1 cellular context compared by ENCODE assay signal in the genomic region with DNA sequence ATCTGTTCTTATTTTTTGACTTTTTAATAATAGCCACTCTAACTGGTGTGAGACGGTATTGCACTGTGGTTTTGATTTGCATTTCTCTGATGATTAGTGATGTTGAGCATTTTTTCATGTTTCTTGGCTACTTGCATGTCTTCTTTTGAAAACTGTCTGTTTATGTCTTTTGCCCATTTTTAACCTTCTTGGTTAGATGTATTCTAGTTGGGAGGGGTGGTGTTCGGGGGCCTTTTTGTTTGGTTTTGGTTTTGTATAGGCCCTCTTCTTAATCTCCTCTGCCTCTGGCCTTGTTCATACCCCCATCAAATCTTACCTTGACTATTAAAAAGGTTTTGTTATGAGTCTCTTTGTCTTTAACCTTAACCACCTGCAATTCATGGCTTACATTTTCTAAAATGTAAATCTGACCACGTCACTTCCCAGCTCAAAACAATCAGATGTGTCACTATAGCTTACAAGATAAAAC.
TF ChIP-seq lines count a peak whose summit lies in the region.

No MANE protein-coding gene starts in this region.

TF ChIP-seq in GM12878, 131 proteins besides CTCF, POLR2A, EP300 and RAD21 (continued from another document and continues in another):
- TF ChIP-seq PBX3 (IDR thresholded peaks at IDR 0.05; ENCODE audit: insufficient replicate concordance, low read depth, low read length) (no peak), DPF2 (IDR thresholded peaks at IDR 0.05) (peak; percentile 24; the same call in 1 of the 2 replicates), CHD1 (IDR thresholded peaks at IDR 0.05; ENCODE audit: low read depth, low read length) (no peak), NFYA (IDR thresholded peaks at IDR 0.05; ENCODE audit: borderline replicate concordance, low read depth, low read length) (no peak), RB1 (IDR thresholded peaks at IDR 0.05; ENCODE audit: borderline replicate concordance) (no peak), RUNX3 (IDR thresholded peaks at IDR 0.05; ENCODE audit: low read length) (peak; percentile 57), TCF7 (IDR thresholded peaks at IDR 0.05; ENCODE audit: borderline replicate concordance) (no peak), SMAD5 (IDR thresholded peaks at IDR 0.05; ENCODE audit: low read depth) (no peak), NBN (IDR thresholded peaks at IDR 0.05) (no peak), JUNB (IDR thresholded peaks at IDR 0.05) (peak; percentile 51), CBX3 (IDR thresholded peaks at IDR 0.05; ENCODE audit: borderline replicate concordance, low read depth) (no peak), IRF4 (IDR thresholded peaks at IDR 0.05; ENCODE audit: low read depth, low read length) (no peak), MYB (IDR thresholded peaks at IDR 0.05; ENCODE audit: borderline replicate concordance, low read depth, low read length) (no peak), CREB1 (IDR thresholded peaks at IDR 0.05; ENCODE audit: low read depth) (no peak), MYC (IDR thresholded peaks at IDR 0.05; ENCODE audit: insufficient read depth, insufficient read length, insufficient replicate concordance, low read length, severe bottlenecking) (no peak), EGR1 (IDR thresholded peaks at IDR 0.05; ENCODE audit: borderline replicate concordance in 1 of 2, low read depth in 2 of 2, low read length in 2 of 2) (no peak), PAX5 (IDR thresholded peaks at IDR 0.05; ENCODE audit: borderline replicate concordance, low read depth, low read length) (no peak), MEF2B (IDR thresholded peaks at IDR 0.05; ENCODE audit: partially characterized antibody, poor library complexity, severe bottlenecking) (peak; percentile 37), IKZF2 (IDR thresholded peaks at IDR 0.05) (peak in 1 of 2 experiments; percentile 44; a peak in 2 of 4 replicates), BMI1 (IDR thresholded peaks at IDR 0.05; ENCODE audit: borderline replicate concordance) (peak; percentile 43; the same call in 1 of the 2 replicates), SP1 (IDR thresholded peaks at IDR 0.05; ENCODE audit: low read depth, low read length) (no peak), MTA3 (IDR thresholded peaks at IDR 0.05; ENCODE audit: borderline replicate concordance, low read length) (no peak), HDAC2 (IDR thresholded peaks at IDR 0.05) (no peak), RELA (IDR thresholded peaks at IDR 0.05; ENCODE audit: borderline replicate concordance, partially characterized antibody) (no peak), BRCA1 (IDR thresholded peaks at IDR 0.05; ENCODE audit: low read depth, low read length) (no peak), JUND (IDR thresholded peaks at IDR 0.05; ENCODE audit: low read depth, low read length) (no peak), BHLHE40 (IDR thresholded peaks at IDR 0.05; ENCODE audit: borderline replicate concordance in 1 of 2, low read depth in 2 of 2, low read length in 1 of 2) (no peak), POLR2AphosphoS5 (IDR thresholded peaks at IDR 0.05; ENCODE audit: low read length) (no peak), ZBED1 (IDR thresholded peaks at IDR 0.05; ENCODE audit: borderline replicate concordance) (no peak), IKZF1 (conservative IDR thresholded peaks at IDR 0.05) (0 out of 2 replicates have a peak, but pooled peaks have one; percentile 10), TCF12 (IDR thresholded peaks at IDR 0.05; ENCODE audit: low read depth, low read length) (no peak), MLLT1 (IDR thresholded peaks at IDR 0.05) (0 out of 2 replicates have a peak, but pooled peaks have one; percentile 49), ZBTB11 (CRISPR knock-in tag; IDR thresholded peaks at IDR 0.05) (no peak), ZNF217 (IDR thresholded peaks at IDR 0.05) (peak; percentile 60; the same call in 1 of the 2 replicates), YY1 (IDR thresholded peaks at IDR 0.05; ENCODE audit: low read depth, low read length) (no peak), PKNOX1 (IDR thresholded peaks at IDR 0.05) (no peak), EED (IDR thresholded peaks at IDR 0.05; ENCODE audit: low read depth) (no peak), PAX8 (IDR thresholded peaks at IDR 0.05) (no peak)
- TF ChIP-seq, protein P1, sequence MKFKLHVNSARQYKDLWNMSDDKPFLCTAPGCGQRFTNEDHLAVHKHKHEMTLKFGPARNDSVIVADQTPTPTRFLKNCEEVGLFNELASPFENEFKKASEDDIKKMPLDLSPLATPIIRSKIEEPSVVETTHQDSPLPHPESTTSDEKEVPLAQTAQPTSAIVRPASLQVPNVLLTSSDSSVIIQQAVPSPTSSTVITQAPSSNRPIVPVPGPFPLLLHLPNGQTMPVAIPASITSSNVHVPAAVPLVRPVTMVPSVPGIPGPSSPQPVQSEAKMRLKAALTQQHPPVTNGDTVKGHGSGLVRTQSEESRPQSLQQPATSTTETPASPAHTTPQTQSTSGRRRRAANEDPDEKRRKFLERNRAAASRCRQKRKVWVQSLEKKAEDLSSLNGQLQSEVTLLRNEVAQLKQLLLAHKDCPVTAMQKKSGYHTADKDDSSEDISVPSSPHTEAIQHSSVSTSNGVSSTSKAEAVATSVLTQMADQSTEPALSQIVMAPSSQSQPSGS (IDR thresholded peaks at IDR 0.05; ENCODE audit: low read length) = no peak
- TF ChIP-seq, protein P2, sequence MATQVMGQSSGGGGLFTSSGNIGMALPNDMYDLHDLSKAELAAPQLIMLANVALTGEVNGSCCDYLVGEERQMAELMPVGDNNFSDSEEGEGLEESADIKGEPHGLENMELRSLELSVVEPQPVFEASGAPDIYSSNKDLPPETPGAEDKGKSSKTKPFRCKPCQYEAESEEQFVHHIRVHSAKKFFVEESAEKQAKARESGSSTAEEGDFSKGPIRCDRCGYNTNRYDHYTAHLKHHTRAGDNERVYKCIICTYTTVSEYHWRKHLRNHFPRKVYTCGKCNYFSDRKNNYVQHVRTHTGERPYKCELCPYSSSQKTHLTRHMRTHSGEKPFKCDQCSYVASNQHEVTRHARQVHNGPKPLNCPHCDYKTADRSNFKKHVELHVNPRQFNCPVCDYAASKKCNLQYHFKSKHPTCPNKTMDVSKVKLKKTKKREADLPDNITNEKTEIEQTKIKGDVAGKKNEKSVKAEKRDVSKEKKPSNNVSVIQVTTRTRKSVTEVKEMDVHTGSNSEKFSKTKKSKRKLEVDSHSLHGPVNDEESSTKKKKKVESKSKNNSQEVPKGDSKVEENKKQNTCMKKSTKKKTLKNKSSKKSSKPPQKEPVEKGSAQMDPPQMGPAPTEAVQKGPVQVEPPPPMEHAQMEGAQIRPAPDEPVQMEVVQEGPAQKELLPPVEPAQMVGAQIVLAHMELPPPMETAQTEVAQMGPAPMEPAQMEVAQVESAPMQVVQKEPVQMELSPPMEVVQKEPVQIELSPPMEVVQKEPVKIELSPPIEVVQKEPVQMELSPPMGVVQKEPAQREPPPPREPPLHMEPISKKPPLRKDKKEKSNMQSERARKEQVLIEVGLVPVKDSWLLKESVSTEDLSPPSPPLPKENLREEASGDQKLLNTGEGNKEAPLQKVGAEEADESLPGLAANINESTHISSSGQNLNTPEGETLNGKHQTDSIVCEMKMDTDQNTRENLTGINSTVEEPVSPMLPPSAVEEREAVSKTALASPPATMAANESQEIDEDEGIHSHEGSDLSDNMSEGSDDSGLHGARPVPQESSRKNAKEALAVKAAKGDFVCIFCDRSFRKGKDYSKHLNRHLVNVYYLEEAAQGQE (IDR thresholded peaks at IDR 0.05; ENCODE audit: low read depth, low read length) = no peak
- TF ChIP-seq, protein P3, sequence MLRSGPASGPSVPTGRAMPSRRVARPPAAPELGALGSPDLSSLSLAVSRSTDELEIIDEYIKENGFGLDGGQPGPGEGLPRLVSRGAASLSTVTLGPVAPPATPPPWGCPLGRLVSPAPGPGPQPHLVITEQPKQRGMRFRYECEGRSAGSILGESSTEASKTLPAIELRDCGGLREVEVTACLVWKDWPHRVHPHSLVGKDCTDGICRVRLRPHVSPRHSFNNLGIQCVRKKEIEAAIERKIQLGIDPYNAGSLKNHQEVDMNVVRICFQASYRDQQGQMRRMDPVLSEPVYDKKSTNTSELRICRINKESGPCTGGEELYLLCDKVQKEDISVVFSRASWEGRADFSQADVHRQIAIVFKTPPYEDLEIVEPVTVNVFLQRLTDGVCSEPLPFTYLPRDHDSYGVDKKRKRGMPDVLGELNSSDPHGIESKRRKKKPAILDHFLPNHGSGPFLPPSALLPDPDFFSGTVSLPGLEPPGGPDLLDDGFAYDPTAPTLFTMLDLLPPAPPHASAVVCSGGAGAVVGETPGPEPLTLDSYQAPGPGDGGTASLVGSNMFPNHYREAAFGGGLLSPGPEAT (IDR thresholded peaks at IDR 0.05; ENCODE audit: low read depth) = no peak
- TF ChIP-seq, protein P4, sequence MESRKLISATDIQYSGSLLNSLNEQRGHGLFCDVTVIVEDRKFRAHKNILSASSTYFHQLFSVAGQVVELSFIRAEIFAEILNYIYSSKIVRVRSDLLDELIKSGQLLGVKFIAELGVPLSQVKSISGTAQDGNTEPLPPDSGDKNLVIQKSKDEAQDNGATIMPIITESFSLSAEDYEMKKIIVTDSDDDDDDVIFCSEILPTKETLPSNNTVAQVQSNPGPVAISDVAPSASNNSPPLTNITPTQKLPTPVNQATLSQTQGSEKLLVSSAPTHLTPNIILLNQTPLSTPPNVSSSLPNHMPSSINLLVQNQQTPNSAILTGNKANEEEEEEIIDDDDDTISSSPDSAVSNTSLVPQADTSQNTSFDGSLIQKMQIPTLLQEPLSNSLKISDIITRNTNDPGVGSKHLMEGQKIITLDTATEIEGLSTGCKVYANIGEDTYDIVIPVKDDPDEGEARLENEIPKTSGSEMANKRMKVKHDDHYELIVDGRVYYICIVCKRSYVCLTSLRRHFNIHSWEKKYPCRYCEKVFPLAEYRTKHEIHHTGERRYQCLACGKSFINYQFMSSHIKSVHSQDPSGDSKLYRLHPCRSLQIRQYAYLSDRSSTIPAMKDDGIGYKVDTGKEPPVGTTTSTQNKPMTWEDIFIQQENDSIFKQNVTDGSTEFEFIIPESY (IDR thresholded peaks at IDR 0.05) = no peak
